Comparison of ENCODE assay signal across 10 cellular contexts in genomic region chr1:27382950-27383627, GRCh38. TPM values are rescaled to one million over a fixed set of nuclear protein-coding genes. Genes with fewer than 3 reads are reported as not detected.
DNase-seq lines count a peak whose midpoint lies in the region; ATAC-seq, FAIRE-seq and TF ChIP-seq lines count a peak whose summit lies in the region.
"Had no signal": no experiment of that assay in that cellular context is flagged by ENCODE, and none has a peak within 500 bp of the region (broad histone marks: within the 10 kb centered on the region; RNA-seq: fewer than 3 reads in every experiment).

CD164L2 (minus strand) TSS chr1:27383333; CDS start chr1:27383239, 94 bp downstream.

- dilution Hi-C loops in keratinocyte (cut with MboI; ENCODE audit: extremely low pct_ligation_motif_present, low sequenced_read_pairs), result no loop called here

- DNase-seq in NCI-H187 (lab: John Stamatoyannopoulos, UW) (peak; percentile 26 to 49), NCI-H187 treated with DMSO at 0.1 percent for 48 hours (lab: John Stamatoyannopoulos, UW) (no peak), keratinocyte (ENCODE audit: low read depth, low spot score) (no peak), UCSD-AML1 (lab: John Stamatoyannopoulos, UW; ENCODE audit: unreplicated experiment) (no peak), RKO (ENCODE audit: low spot score) (no peak)
- DNase-seq in activated T-cell treated with anti-CD3 and anti-CD28 coated beads, Interleukin-2, amount 50 U/mL, for 48 hours, result peak; percentile 63 to 67
- peak; percentile 67 for DNase-seq in stimulated activated naive CD8-positive, alpha-beta T cell treated with anti-CD3 and anti-CD28 coated beads, Interleukin-15, Interleukin-2, amounts not matched to agents 100 U/mL and 50 U/mL, for 24 hours
- DNase-seq: brain microvascular endothelial cell had no signal

- no peaks in the 10 kb centered on the region for H3K9me1 ChIP-seq in keratinocyte (ENCODE audit: control insufficient read depth, extremely low read depth, insufficient read depth, low read length)

- no peaks in the 10 kb centered on the region for H3K79me2 ChIP-seq in keratinocyte (ENCODE audit: control insufficient read depth, insufficient read depth, low read length)

- no peaks in the 10 kb centered on the region for H4K20me1 ChIP-seq in keratinocyte (ENCODE audit: control insufficient read depth, extremely low read depth, insufficient read depth, low read length)

- H3K27ac ChIP-seq in keratinocyte (ENCODE audit: control insufficient read depth, insufficient read depth, low read length), result no peak within 1 kb of the TSS
- H3K27ac ChIP-seq: brain microvascular endothelial cell, thoracic aorta had no signal

- no peak for TF ChIP-seq CTCF in keratinocyte (optimal IDR thresholded peaks at IDR 0.05 in 1 of 3, IDR thresholded peaks at IDR 0.05 in 1 of 3, conservative IDR thresholded peaks at IDR 0.05 in 1 of 3; ENCODE audit: extremely low read depth in 1 of 3, insufficient read depth in 2 of 3, low read length in 3 of 3)

- peak within 1 kb of the TSS; percentile 74 for H3K4me2 ChIP-seq in keratinocyte (ENCODE audit: control insufficient read depth, extremely low read depth, insufficient read depth, low read depth, low read length)

- no peaks in the 10 kb centered on the region for H3K27me3 ChIP-seq in keratinocyte (ENCODE audit: control insufficient read depth, extremely low read depth, insufficient read depth, low read length)
- H3K27me3 ChIP-seq: brain microvascular endothelial cell had no signal

- no peaks in the 10 kb centered on the region for H3K9me3 ChIP-seq in keratinocyte (ENCODE audit: control insufficient read depth, low read depth, low read length)
- H3K9me3 ChIP-seq: thoracic aorta had no signal

- peaks cover 15% of the 10 kb centered on the region for H3K4me1 ChIP-seq in keratinocyte (ENCODE audit: control insufficient read depth, extremely low read depth, insufficient read depth, low read length)

- H3K36me3 ChIP-seq in keratinocyte (ENCODE audit: control insufficient read depth in 2 of 2, extremely low read depth in 1 of 2, insufficient read depth in 2 of 2, low read length in 2 of 2), result no peaks in the 10 kb centered on the region
- H3K36me3 ChIP-seq: brain microvascular endothelial cell, thoracic aorta had no signal

- H2AFZ ChIP-seq in keratinocyte (ENCODE audit: control insufficient read depth, low read length), result peak within 1 kb of the TSS; percentile 58

- no peak for FAIRE-seq in keratinocyte (lab: Jason Lieb, UNC)

- ATAC-seq in stimulated activated naive CD8-positive, alpha-beta T cell treated with anti-CD3 and anti-CD28 coated beads, Interleukin-15, Interleukin-2, amounts not matched to agents 100 U/mL and 50 U/mL, for 24 hours, result no peak
- ATAC-seq in GM19455 (IDR thresholded peaks at IDR 0.05; ENCODE audit: unreplicated experiment), result no peak

- H3K4me3 ChIP-seq in keratinocyte (ENCODE audit: control insufficient read depth in 2 of 3, extremely low read depth in 1 of 3, insufficient read depth in 2 of 3, low read depth in 1 of 3, low read length in 3 of 3), result peak within 1 kb of the TSS; percentile 43 to 63 (median 54)
- H3K4me3 ChIP-seq: thoracic aorta had no signal

- no peak within 1 kb of the TSS for H3K9ac ChIP-seq in keratinocyte (ENCODE audit: control insufficient read depth, extremely low read depth, insufficient read depth, low read length)

RNA-seq across cellular contexts. Expression of gene CD164L2, which starts in this region (rescaled TPM):
- 2.6 to 5.9 TPM (median 2.7 TPM) in 3 replicates for polyA plus RNA-seq in keratinocyte
- 1.1 TPM for polyA plus RNA-seq in keratinocyte (2011; ENCODE audit: low read depth)
- polyA plus RNA-seq in keratinocyte (2011; cell fraction: cytosol; rRNA removed), result 0.95 and 2.5 TPM in 2 replicates
- 6.5 and 8.5 TPM in 2 replicates for polyA plus RNA-seq in keratinocyte (2011; cell fraction: nucleus; rRNA removed)
- 3.7 and 6.7 TPM in 2 replicates for polyA plus RNA-seq in keratinocyte (2012; ENCODE audit: low replicate concordance)
- 1.4 to 4.5 TPM (median 1.7 TPM) in 3 replicates for polyA minus RNA-seq in keratinocyte
- not detected for polyA minus RNA-seq in keratinocyte (2011; cell fraction: cytosol; rRNA and poly(A)+ RNA removed)
- 0.39 and 1.3 TPM in 2 replicates for polyA minus RNA-seq in keratinocyte (2011; cell fraction: nucleus; rRNA and poly(A)+ RNA removed)

Comparison
In these comparisons a context has a peak if more than half of its experiments do, and no peak if none do; other contexts are left out.
1. DNase-seq: peak in NCI-H187 (2 of 2), activated T-cell treated with anti-CD3 and anti-CD28 coated beads, Interleukin-2, amount 50 U/mL, for 48 hours (2 of 2) and stimulated activated naive CD8-positive, alpha-beta T cell treated with anti-CD3 and anti-CD28 coated beads, Interleukin-15, Interleukin-2, amounts not matched to agents 100 U/mL and 50 U/mL, for 24 hours (single experiment); none in NCI-H187 treated with DMSO at 0.1 percent for 48 hours (single experiment), keratinocyte (single experiment), UCSD-AML1 (single experiment) and RKO (single experiment).